In the genomic region with DNA sequence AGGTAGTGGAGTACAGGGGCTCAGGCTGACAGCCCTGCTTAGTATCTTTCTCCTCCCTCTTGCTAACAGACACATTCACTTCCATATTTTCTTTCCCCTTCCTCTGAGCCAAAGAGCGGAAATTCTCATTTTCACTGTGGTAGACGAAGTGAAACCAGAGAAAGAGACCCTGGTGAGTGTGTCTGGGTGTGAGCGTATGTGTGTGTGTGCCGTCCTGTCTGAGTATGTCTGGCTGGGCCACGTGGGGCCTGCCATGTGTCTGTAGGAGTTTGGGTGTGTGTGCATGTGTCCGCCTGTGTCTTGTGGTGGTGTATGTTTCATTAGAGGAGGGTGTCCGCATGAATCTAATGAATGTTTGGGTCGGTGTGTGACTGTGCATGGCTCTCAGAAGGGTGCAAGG, we compare ENCODE assay signal across 10 cellular contexts. TPM values are rescaled to one million over a fixed set of nuclear protein-coding genes. Genes with fewer than 3 reads are reported as not detected.
A peak's percentile ranks its signal among the peaks of the same experiment; 100 is the strongest.
DNase-seq lines count a peak whose midpoint lies in the region; ATAC-seq lines count a peak whose summit lies in the region.
"Had no signal": no experiment of that assay in that cellular context is flagged by ENCODE, and none has a peak within 500 bp of the region (broad histone marks: within the 10 kb centered on the region; RNA-seq: fewer than 3 reads in every experiment).

No MANE protein-coding gene starts in this region.

- H3K4me3 ChIP-seq in stomach smooth muscle (ENCODE audit: low read length in 2 of 2), result peak overlapping the region in 1 of 2 donors; percentile 64

- peak overlapping the region; percentile 22 for H3K27ac Mint-ChIP-seq in activated T-cell treated with anti-CD3 and anti-CD28 coated beads, Interleukin-2, amount 50 U/mL, for 24 hours
- H3K27ac Mint-ChIP-seq in T-cell, result no peak overlapping the region

- ATAC-seq in T-cell (replicated peaks in 1 of 4), result peak; percentile 22 to 61 (median 30)
- no peak for ATAC-seq in HG03196 (IDR thresholded peaks at IDR 0.05; ENCODE audit: unreplicated experiment)

- no peaks in the 10 kb centered on the region for H3K36me3 ChIP-seq in stomach smooth muscle (ENCODE audit: control insufficient read depth in 2 of 2, insufficient read depth in 2 of 2, low read length in 2 of 2)

- CTCF ChIA-PET in T-cell (lab: Charles Lee), result interaction anchor here in 1 of 2 donors (0.5 kb wide), 1 partner anchor 38 kb away, joined by 5 read pairs; no protein-coding TSS in a partner anchor

- H3K4me1 Mint-ChIP-seq in activated T-cell treated with anti-CD3 and anti-CD28 coated beads, Interleukin-2, amount 50 U/mL, for 24 hours (ENCODE audit: low read depth), result peaks cover 27% of the 10 kb centered on the region
- peaks cover 29% of the 10 kb centered on the region in 3 donors for H3K4me1 Mint-ChIP-seq in T-cell

- H3K9ac ChIP-seq in stomach smooth muscle (ENCODE audit: low read length in 2 of 2), result no peak overlapping the region

- H3K4me1 ChIP-seq in stomach smooth muscle (ENCODE audit: control insufficient read depth, insufficient read depth, low read length), result peaks cover 46% of the 10 kb centered on the region

- POLR2A ChIA-PET in T-cell (lab: Charles Lee), result no interaction called here

- H3K27me3 Mint-ChIP-seq in activated T-cell treated with anti-CD3 and anti-CD28 coated beads, Interleukin-2, amount 50 U/mL, for 24 hours, result peaks cover 42% of the 10 kb centered on the region
- H3K27me3 Mint-ChIP-seq in T-cell, result peaks cover 43 to 46% of the 10 kb centered on the region in 2 donors

- H3K27ac ChIP-seq in stomach smooth muscle (ENCODE audit: low read length), result peak overlapping the region; percentile 24

- no peaks in the 10 kb centered on the region for H3K27me3 ChIP-seq in stomach smooth muscle (ENCODE audit: control insufficient read depth in 1 of 2, insufficient read depth in 2 of 2, low read length in 2 of 2)

- no peak for DNase-seq in activated T-cell treated with anti-CD3 and anti-CD28 coated beads, Interleukin-2, amount 50 U/mL, for 24 hours
- DNase-seq in activated T-cell treated with anti-CD3 and anti-CD28 coated beads, Interleukin-2, amount 50 U/mL, for 1 hour, result no peak
- DNase-seq in T-cell (peak in 1 of 34 experiments; percentile 34), inferior parietal cortex (ENCODE audit: extremely low spot score) (peak; percentile 16), ecto neural progenitor cell (ENCODE audit: low spot score) (no peak), HT-29 (ENCODE audit: low spot score) (no peak)
- DNase-seq: activated CD8-positive, alpha-beta memory T cell treated with anti-CD3 and anti-CD28 coated beads, Interleukin-2, amount 50 U/mL, for 48 hours; KBM-7 had no signal

- no peaks in the 10 kb centered on the region for H3K36me3 Mint-ChIP-seq in activated T-cell treated with anti-CD3 and anti-CD28 coated beads, Interleukin-2, amount 50 U/mL, for 24 hours (ENCODE audit: low read depth)
- H3K36me3 Mint-ChIP-seq in T-cell, result no peaks in the 10 kb centered on the region

- H3K9me3 Mint-ChIP-seq in activated T-cell treated with anti-CD3 and anti-CD28 coated beads, Interleukin-2, amount 50 U/mL, for 24 hours, result no peaks in the 10 kb centered on the region
- H3K9me3 Mint-ChIP-seq in T-cell, result no peaks in the 10 kb centered on the region

- no peak overlapping the region for H3K4me3 Mint-ChIP-seq in activated T-cell treated with anti-CD3 and anti-CD28 coated beads, Interleukin-2, amount 50 U/mL, for 24 hours
- H3K4me3 Mint-ChIP-seq in T-cell, result peak overlapping the region in 1 of 3 donors; percentile 5

- H3K9me3 ChIP-seq in stomach smooth muscle (ENCODE audit: control insufficient read depth in 2 of 2, low read length in 2 of 2), result no peaks in the 10 kb centered on the region

RNA-seq across cellular contexts. Expression of gene COL8A2, which starts 1.7 kb away (rescaled TPM):
- under 1 TPM in 4 of 5 donors, not detected in 1; 0.08 to 0.15 (median 0.09) TPM for total RNA-seq in T-cell
- not detected in 2 replicates for total RNA-seq in HT-29 (2014; rRNA removed; shearing (Covaris generic))

RNA-seq across cellular contexts. Expression of gene TRAPPC3, which starts 25.9 kb away (rescaled TPM):
- 10 to 100 TPM; 42.3 to 48.2 (median 44.6) TPM for total RNA-seq in T-cell
- 65.8 and 80.9 TPM in 2 replicates for total RNA-seq in HT-29 (2014; rRNA removed; shearing (Covaris generic))

RNA-seq across cellular contexts. Expression of gene MAP7D1, which starts 32.6 kb away (rescaled TPM):
- 100 to 1,000 TPM; 157 to 295 (median 263) TPM for total RNA-seq in T-cell
- total RNA-seq in HT-29 (2014; rRNA removed; shearing (Covaris generic)), result 76.6 and 81.5 TPM in 2 replicates

RNA-seq across cellular contexts. Expression of gene ADPRS, which starts 34.7 kb away (rescaled TPM):
- 10 to 100 TPM; 19.0 to 30.2 (median 28.1) TPM for total RNA-seq in T-cell
- 61.8 and 68.7 TPM in 2 replicates for total RNA-seq in HT-29 (2014; rRNA removed; shearing (Covaris generic))

RNA-seq across cellular contexts. Expression of gene TEKT2, which starts 39.5 kb away (rescaled TPM):
- under 1 TPM in 1 of 5 donors, not detected in 4; 0.18 TPM for total RNA-seq in T-cell
- not detected in 2 replicates for total RNA-seq in HT-29 (2014; rRNA removed; shearing (Covaris generic))
